In the genomic region with DNA sequence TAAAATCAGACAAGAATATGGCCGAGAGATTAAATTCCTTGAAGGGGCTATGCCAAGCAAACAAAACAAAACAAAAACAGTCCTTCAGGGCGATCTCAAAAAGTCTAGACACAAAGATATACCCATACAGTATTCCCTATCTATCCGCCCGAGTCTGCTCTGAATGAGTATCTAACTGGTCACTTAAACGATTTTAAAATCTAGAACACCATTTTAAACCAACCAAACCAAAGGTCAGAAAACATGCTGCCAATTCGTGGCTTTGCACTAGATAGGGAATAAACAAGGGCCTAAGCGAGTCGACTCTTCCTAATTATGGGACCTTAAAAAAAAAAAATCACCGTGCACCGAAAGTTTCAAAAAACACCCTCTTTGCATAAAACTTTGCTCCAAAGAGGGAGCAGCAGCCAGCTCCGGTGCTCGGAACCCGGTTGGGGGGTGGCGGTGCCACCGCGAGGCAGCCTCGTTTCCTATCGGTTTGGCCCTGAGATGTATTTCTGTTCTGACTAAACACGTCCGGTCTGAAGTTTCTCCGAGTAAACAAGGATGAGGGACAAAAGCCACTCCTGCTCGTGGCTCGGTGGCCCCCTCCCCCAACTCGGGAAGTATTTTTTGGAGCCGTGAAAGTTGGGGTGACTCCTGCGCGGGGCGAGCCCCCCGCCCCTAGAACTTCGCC, we compare ENCODE assay signal across 8 cellular contexts. TPM values are rescaled to one million over a fixed set of nuclear protein-coding genes. Genes with fewer than 3 reads are reported as not detected.
DNase-seq lines count a peak whose midpoint lies in the region; ATAC-seq and TF ChIP-seq lines count a peak whose summit lies in the region.

No MANE protein-coding gene starts in this region.

- H4K20me1 ChIP-seq in mammary epithelial cell (ENCODE audit: insufficient read depth, low read length) = no peaks in the 10 kb centered on the region

- H3K36me3 ChIP-seq in HUES64 (ENCODE audit: insufficient read depth, low read length) (peaks cover 45% of the 10 kb centered on the region), mammary epithelial cell (ENCODE audit: insufficient read depth, low read length) (peaks cover 19% of the 10 kb centered on the region), kidney epithelial cell (ENCODE audit: control insufficient read depth, insufficient read depth, low read length) (no peaks in the 10 kb centered on the region)

- H3K9ac ChIP-seq in HUES64 (ENCODE audit: low read depth, low read length) (peak overlapping the region; percentile 99), mammary epithelial cell (ENCODE audit: insufficient read depth, low read length) (peak overlapping the region; percentile 73)

- H3K79me2 ChIP-seq in mammary epithelial cell (ENCODE audit: insufficient read depth, low read length) = peaks cover 39% of the 10 kb centered on the region

- WGBS in HUES64 = 1% methylated on average over 30 of the region's 30 CpGs
- 2% methylated on average over 22 of the region's 30 CpGs for WGBS in mammary epithelial cell (ENCODE audit: low coverage, missing lambda C conversion rate)

- TF ChIP-seq CTCF in WI38 (IDR thresholded peaks at IDR 0.05; ENCODE audit: low read depth, low read length) (no peak), mammary epithelial cell (conservative IDR thresholded peaks at IDR 0.05 in 1 of 2, IDR thresholded peaks at IDR 0.05 in 1 of 2; ENCODE audit: extremely low read depth in 1 of 2, insufficient read depth in 1 of 2, low read depth in 1 of 2, low read length in 2 of 2) (no peak), kidney epithelial cell (IDR thresholded peaks at IDR 0.05; ENCODE audit: insufficient read depth, low read length, poor library complexity, severe bottlenecking) (no peak)

- no peaks in the 10 kb centered on the region for H3K9me3 ChIP-seq in HUES64 (ENCODE audit: insufficient read depth, low read depth, low read length)
- H3K9me3 ChIP-seq in mammary epithelial cell (replicated peaks; ENCODE audit: insufficient read depth, low read length) = no peaks in the 10 kb centered on the region

- BruUV-seq in mammary epithelial cell (replicated peaks; lab: Mats Ljungman, UMichigan) = no TSS peak

- dilution Hi-C loops in mammary epithelial cell (cut with HindIII; ENCODE audit: low sequenced_read_pairs) = no loop called here

- DNase-seq in COLO668 (lab: John Stamatoyannopoulos, UW; ENCODE audit: unreplicated experiment) = peak; percentile 80
- peak; percentile 67 for DNase-seq in mammary epithelial cell
- DNase-seq in kidney epithelial cell (ENCODE audit: low read depth) = no peak
- peak; percentile 45 to 53 for DNase-seq in stimulated activated CD4-positive, alpha-beta T cell treated with anti-CD3 and anti-CD28 coated beads, Interleukin-15, amount 100 ng/mL, for 1 hour (ENCODE audit: low read depth in 1 of 2, low spot score in 1 of 2)
- DNase-seq in NCI-H2029 treated with DMSO at 0.1 percent for 48 hours (lab: John Stamatoyannopoulos, UW) = no peak

- peak; percentile 36 for ATAC-seq in GM19463 (IDR thresholded peaks at IDR 0.05; ENCODE audit: unreplicated experiment)

- intact Hi-C loops in mammary epithelial cell (cut with micrococcal nuclease) = loop anchor here (1.0 to 10.0 kb wide), 10 partner anchors 42 to 692 kb away; partner anchors contain the start of gene UBE2L5

- H3K4me3 ChIP-seq in HUES64 (ENCODE audit: low read length) = peak overlapping the region; percentile 96
- H3K4me3 ChIP-seq in WI38 (ENCODE audit: low read depth, low read length) = peak overlapping the region; percentile 74
- peak overlapping the region; percentile 54 to 82 (median 76) for H3K4me3 ChIP-seq in mammary epithelial cell (replicated peaks in 1 of 3; ENCODE audit: insufficient read depth in 1 of 3, low read depth in 2 of 3, low read length in 3 of 3)
- H3K4me3 ChIP-seq in kidney epithelial cell (ENCODE audit: low read depth, low read length) = peak overlapping the region; percentile 61

- peak overlapping the region; percentile 96 for H3K4me2 ChIP-seq in mammary epithelial cell (ENCODE audit: insufficient read depth, low read depth, low read length)

- peak overlapping the region; percentile 79 for H2AFZ ChIP-seq in mammary epithelial cell (ENCODE audit: low read depth, low read length)

- peaks cover 18% of the 10 kb centered on the region for H3K4me1 ChIP-seq in HUES64 (ENCODE audit: insufficient read depth, low read length)
- H3K4me1 ChIP-seq in mammary epithelial cell (ENCODE audit: insufficient read depth, low read length) = peaks cover 23% of the 10 kb centered on the region

- CTCF ChIA-PET in mammary epithelial cell (lab: Charles Lee; ENCODE audit: low non-redundant PET) = no interaction called here

- in situ Hi-C loops in mammary epithelial cell (cut with MboI; ENCODE audit: low sequenced_read_pairs in 2 of 2) = loop anchor here (10.0 to 25.0 kb wide), 2 partner anchors 151 to 327 kb away; partner anchors contain the start of gene USPL1 (in 1 of the 2)

- H3K27ac ChIP-seq in HUES64 (ENCODE audit: low read depth, low read length) (peak overlapping the region; percentile 86), mammary epithelial cell (ENCODE audit: insufficient read depth, low read depth, low read length) (peak overlapping the region; percentile 86)

- H3K27me3 ChIP-seq in HUES64 (ENCODE audit: insufficient read depth, low read length) (no peaks in the 10 kb centered on the region), mammary epithelial cell (ENCODE audit: insufficient read depth, low read length) (no peaks in the 10 kb centered on the region), kidney epithelial cell (ENCODE audit: control insufficient read depth, insufficient read depth, low read length) (no peaks in the 10 kb centered on the region)

RNA-seq across cellular contexts. Expression of gene HMGB1, which starts 1.8 kb away (rescaled TPM):
- polyA plus RNA-seq in HUES64 (2013, experiment 1 of 2) = 898 TPM
- polyA plus RNA-seq in HUES64 (2013, experiment 2 of 2) = 947 TPM
- total RNA-seq in mammary epithelial cell (100 to 1,000 TPM in 1 of 2 donors, 10 to 100 TPM in 1; 78.0 to 273 TPM), kidney epithelial cell (346 and 448 TPM in 2 replicates)
- polyA plus RNA-seq in mammary epithelial cell = 192 TPM
- polyA minus RNA-seq in mammary epithelial cell = 58.7 TPM

RNA-seq across cellular contexts. Expression of gene UBE2L5, which starts 41.7 kb away (rescaled TPM):
- polyA plus RNA-seq in HUES64 (2013, experiment 1 of 2) = not detected
- not detected for polyA plus RNA-seq in HUES64 (2013, experiment 2 of 2)
- total RNA-seq in mammary epithelial cell = not detected
- polyA plus RNA-seq in mammary epithelial cell = not detected
- 0.67 TPM for polyA minus RNA-seq in mammary epithelial cell
- total RNA-seq in kidney epithelial cell = not detected in 2 replicates

Comparison
In these comparisons a context has a peak if more than half of its experiments do, and no peak if none do; other contexts are left out.
1. DNase-seq: peak in COLO668 (single experiment), mammary epithelial cell (single experiment) and stimulated activated CD4-positive, alpha-beta T cell treated with anti-CD3 and anti-CD28 coated beads, Interleukin-15, amount 100 ng/mL, for 1 hour (2 of 2); none in kidney epithelial cell (single experiment) and NCI-H2029 treated with DMSO at 0.1 percent for 48 hours (single experiment).
2. Peak in every context shown above with its lines, with median percentiles within 50 percentile points of each other: H3K4me3 ChIP-seq.